Comparison of ENCODE assay signal across 1 cellular context in genomic region chr10:46516660-46517416, GRCh38.
TF ChIP-seq lines count a peak whose summit lies in the region.

No MANE protein-coding gene starts in this region.

TF ChIP-seq in A549, 52 proteins besides CTCF, POLR2A, EP300 and RAD21 (continued from another document):
- TF ChIP-seq HMGXB4 (CRISPR knock-in tag; IDR thresholded peaks at IDR 0.05; ENCODE audit: borderline replicate concordance) (no peak), CBX8 (IDR thresholded peaks at IDR 0.05) (no peak), ZNF302 (CRISPR knock-in tag; IDR thresholded peaks at IDR 0.05) (no peak), HOXB5 (CRISPR knock-in tag; IDR thresholded peaks at IDR 0.05) (no peak), NR3C1 (IDR thresholded peaks at IDR 0.05) (no peak), HES2 (IDR thresholded peaks at IDR 0.05) (no peak), HEYL (CRISPR knock-in tag; IDR thresholded peaks at IDR 0.05) (no peak), HOXB13 (CRISPR knock-in tag; IDR thresholded peaks at IDR 0.05; ENCODE audit: low read depth) (peak; percentile 45; the same call in 1 of the 2 replicates), E2F6 (IDR thresholded peaks at IDR 0.05; ENCODE audit: borderline replicate concordance, low read depth) (no peak), PHF8 (IDR thresholded peaks at IDR 0.05; ENCODE audit: borderline replicate concordance, low read depth) (no peak), MAFK (IDR thresholded peaks at IDR 0.05; ENCODE audit: partially characterized antibody) (peak; percentile 58), TFCP2L1 (CRISPR knock-in tag; IDR thresholded peaks at IDR 0.05) (no peak), FOSL2 (IDR thresholded peaks at IDR 0.05) (peak; percentile 71; the same call in 1 of the 2 replicates), FOSL2 (CRISPR knock-in tag; IDR thresholded peaks at IDR 0.05) (peak; percentile 96)
- TF ChIP-seq, protein P1, sequence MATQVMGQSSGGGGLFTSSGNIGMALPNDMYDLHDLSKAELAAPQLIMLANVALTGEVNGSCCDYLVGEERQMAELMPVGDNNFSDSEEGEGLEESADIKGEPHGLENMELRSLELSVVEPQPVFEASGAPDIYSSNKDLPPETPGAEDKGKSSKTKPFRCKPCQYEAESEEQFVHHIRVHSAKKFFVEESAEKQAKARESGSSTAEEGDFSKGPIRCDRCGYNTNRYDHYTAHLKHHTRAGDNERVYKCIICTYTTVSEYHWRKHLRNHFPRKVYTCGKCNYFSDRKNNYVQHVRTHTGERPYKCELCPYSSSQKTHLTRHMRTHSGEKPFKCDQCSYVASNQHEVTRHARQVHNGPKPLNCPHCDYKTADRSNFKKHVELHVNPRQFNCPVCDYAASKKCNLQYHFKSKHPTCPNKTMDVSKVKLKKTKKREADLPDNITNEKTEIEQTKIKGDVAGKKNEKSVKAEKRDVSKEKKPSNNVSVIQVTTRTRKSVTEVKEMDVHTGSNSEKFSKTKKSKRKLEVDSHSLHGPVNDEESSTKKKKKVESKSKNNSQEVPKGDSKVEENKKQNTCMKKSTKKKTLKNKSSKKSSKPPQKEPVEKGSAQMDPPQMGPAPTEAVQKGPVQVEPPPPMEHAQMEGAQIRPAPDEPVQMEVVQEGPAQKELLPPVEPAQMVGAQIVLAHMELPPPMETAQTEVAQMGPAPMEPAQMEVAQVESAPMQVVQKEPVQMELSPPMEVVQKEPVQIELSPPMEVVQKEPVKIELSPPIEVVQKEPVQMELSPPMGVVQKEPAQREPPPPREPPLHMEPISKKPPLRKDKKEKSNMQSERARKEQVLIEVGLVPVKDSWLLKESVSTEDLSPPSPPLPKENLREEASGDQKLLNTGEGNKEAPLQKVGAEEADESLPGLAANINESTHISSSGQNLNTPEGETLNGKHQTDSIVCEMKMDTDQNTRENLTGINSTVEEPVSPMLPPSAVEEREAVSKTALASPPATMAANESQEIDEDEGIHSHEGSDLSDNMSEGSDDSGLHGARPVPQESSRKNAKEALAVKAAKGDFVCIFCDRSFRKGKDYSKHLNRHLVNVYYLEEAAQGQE (IDR thresholded peaks at IDR 0.05), result no peak
- TF ChIP-seq, protein P2, sequence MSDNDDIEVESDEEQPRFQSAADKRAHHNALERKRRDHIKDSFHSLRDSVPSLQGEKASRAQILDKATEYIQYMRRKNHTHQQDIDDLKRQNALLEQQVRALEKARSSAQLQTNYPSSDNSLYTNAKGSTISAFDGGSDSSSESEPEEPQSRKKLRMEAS (IDR thresholded peaks at IDR 0.05), result no peak
